ENCODE assay signal across 13 cellular contexts in the genomic region with DNA sequence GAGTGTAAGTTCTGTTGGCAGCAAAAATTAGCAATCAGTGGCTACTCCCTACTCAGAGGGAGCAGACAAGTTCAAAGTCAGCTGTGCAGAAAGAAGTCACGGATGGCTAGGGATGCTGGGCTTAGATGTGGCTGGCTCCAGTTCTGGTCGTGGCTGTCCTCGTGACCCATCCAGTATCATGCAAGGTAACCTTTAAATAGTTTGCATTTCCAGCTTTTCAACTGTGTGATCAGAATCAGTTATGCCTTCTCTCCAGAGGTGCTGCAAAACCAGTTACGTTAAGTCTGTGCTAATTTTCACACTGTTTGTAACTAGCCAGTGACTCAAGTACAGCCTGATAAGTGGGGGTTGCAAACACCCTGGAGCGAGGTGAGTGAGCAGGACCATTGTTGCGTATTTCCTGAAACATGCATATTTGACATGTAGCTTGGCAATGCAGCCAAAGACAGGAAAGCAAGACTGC.
DNase-seq lines count a peak whose midpoint lies in the region; ATAC-seq and TF ChIP-seq lines count a peak whose summit lies in the region.
"Had no signal": no experiment of that assay in that cellular context is flagged by ENCODE, and none has a peak within 500 bp of the region (broad histone marks: within the 10 kb centered on the region; RNA-seq: fewer than 3 reads in every experiment).

No MANE protein-coding gene starts in this region.

- no peaks in the 10 kb centered on the region for H3K4me1 ChIP-seq in osteoblast (ENCODE audit: insufficient read depth, low read length)
- no peaks in the 10 kb centered on the region for H3K4me1 ChIP-seq in effector memory CD4-positive, alpha-beta T cell (ENCODE audit: control insufficient read depth, insufficient read depth, low read length, poor library complexity, severe bottlenecking)
- no peaks in the 10 kb centered on the region for H3K4me1 ChIP-seq in SJCRH30
- no peaks in the 10 kb centered on the region for H3K4me1 ChIP-seq in psoas muscle

- no peaks in the 10 kb centered on the region for H4K20me1 ChIP-seq in osteoblast (ENCODE audit: insufficient read depth, low read length)

- ATAC-seq in GM18868 (IDR thresholded peaks at IDR 0.05; ENCODE audit: unreplicated experiment) (peak; percentile 49), HG03060 (IDR thresholded peaks at IDR 0.05; ENCODE audit: low read depth, unreplicated experiment) (peak; percentile 50), psoas muscle (no peak)

- no peak overlapping the region for H3K4me3 ChIP-seq in osteoblast (ENCODE audit: insufficient read depth, low read length)
- H3K4me3 ChIP-seq in effector memory CD4-positive, alpha-beta T cell (ENCODE audit: insufficient read depth, low read depth, low read length, poor library complexity, severe bottlenecking), result no peak overlapping the region
- no peak overlapping the region for H3K4me3 ChIP-seq in SJCRH30
- no peak overlapping the region for H3K4me3 ChIP-seq in psoas muscle

- no peaks in the 10 kb centered on the region for H3K36me3 ChIP-seq in osteoblast (ENCODE audit: insufficient read depth, low read length)
- H3K36me3 ChIP-seq in effector memory CD4-positive, alpha-beta T cell (ENCODE audit: control insufficient read depth, insufficient read depth, low read length), result no peaks in the 10 kb centered on the region
- H3K36me3 ChIP-seq in SJCRH30, result no peaks in the 10 kb centered on the region
- no peaks in the 10 kb centered on the region for H3K36me3 ChIP-seq in psoas muscle (ENCODE audit: insufficient read depth in 1 of 2, low read depth in 1 of 2)

- H3K27ac ChIP-seq in osteoblast (ENCODE audit: low read depth, low read length) (no peak overlapping the region), SJCRH30 (no peak overlapping the region), psoas muscle (no peak overlapping the region)
- no peak overlapping the region for H3K27ac ChIP-seq in effector memory CD4-positive, alpha-beta T cell (ENCODE audit: insufficient read depth, low read length, poor library complexity, severe bottlenecking)

- no peaks in the 10 kb centered on the region for H3K9me3 ChIP-seq in osteoblast (ENCODE audit: low read depth, low read length)
- no peaks in the 10 kb centered on the region for H3K9me3 ChIP-seq in effector memory CD4-positive, alpha-beta T cell (ENCODE audit: control insufficient read depth, low read length)
- H3K9me3 ChIP-seq in SJCRH30 (replicated peaks), result no peaks in the 10 kb centered on the region
- no peaks in the 10 kb centered on the region for H3K9me3 ChIP-seq in psoas muscle
- H3K9me3 ChIP-seq: SK-N-SH had no signal

- peaks cover 4% of the 10 kb centered on the region for H3K27me3 ChIP-seq in osteoblast (ENCODE audit: insufficient read depth, low read length)
- no peaks in the 10 kb centered on the region for H3K27me3 ChIP-seq in effector memory CD4-positive, alpha-beta T cell (replicated peaks; ENCODE audit: control insufficient read depth, insufficient read depth, low read length, poor library complexity, severe bottlenecking)
- no peaks in the 10 kb centered on the region for H3K27me3 ChIP-seq in SJCRH30
- no peaks in the 10 kb centered on the region for H3K27me3 ChIP-seq in psoas muscle (ENCODE audit: insufficient read depth in 3 of 3, low read length in 2 of 3)

- no peak for TF ChIP-seq CTCF in osteoblast (IDR thresholded peaks at IDR 0.05; ENCODE audit: extremely low read depth, low read depth, low read length)
- TF ChIP-seq CTCF in psoas muscle (IDR thresholded peaks at IDR 0.05), result no peak

- H2AFZ ChIP-seq in osteoblast (ENCODE audit: low read length), result no peak overlapping the region

- no peak overlapping the region for H3K4me2 ChIP-seq in osteoblast (ENCODE audit: insufficient read depth, low read length)
- H3K4me2 ChIP-seq: SK-N-SH had no signal

- WGBS in psoas muscle, 3 donors, result 55 to 66% (median 61%) methylated on average over 6 of the region's 6 CpGs

- H3K79me2 ChIP-seq in osteoblast (ENCODE audit: insufficient read depth, low read length), result no peaks in the 10 kb centered on the region

- intact Hi-C loops in psoas muscle (cut with DNase I), result no loop called here

- peak; percentile 52 for DNase-seq in astrocyte of the hippocampus (ENCODE audit: low read depth, low spot score)
- peak; percentile 17 for DNase-seq in osteoblast (ENCODE audit: insufficient read length, low spot score, missing footprints)
- DNase-seq in effector memory CD4-positive, alpha-beta T cell, result no peak
- DNase-seq in SJCRH30, result no peak
- DNase-seq in stimulated activated CD4-positive, alpha-beta T cell treated with anti-CD3 and anti-CD28 coated beads, Interleukin-12 subunit alpha, Interleukin-12 subunit beta, amount 100 ng/mL, for 4 hours, result no peak
- DNase-seq in psoas muscle, result no peak
- DNase-seq: CD4-positive, CD25-positive, alpha-beta regulatory T cell; hypothalamus; KG1; NCI-H1694 treated with DMSO at 0.1 percent for 48 hours; SK-N-SH had no signal

Comparison
In these comparisons a context has a peak if more than half of its experiments do, and no peak if none do; other contexts are left out.
1. ATAC-seq: peak in GM18868 (single experiment) and HG03060 (single experiment); none in psoas muscle (0 of 4).
2. DNase-seq: peak in astrocyte of the hippocampus (single experiment) and osteoblast (single experiment); none in effector memory CD4-positive, alpha-beta T cell (0 of 3), SJCRH30 (0 of 2), stimulated activated CD4-positive, alpha-beta T cell treated with anti-CD3 and anti-CD28 coated beads, Interleukin-12 subunit alpha, Interleukin-12 subunit beta, amount 100 ng/mL, for 4 hours (single experiment) and psoas muscle (0 of 2).